Comparison of ENCODE assay signal across 1 cellular context in genomic region chr3:67654099-67654831, GRCh38.
TF ChIP-seq lines count a peak whose summit lies in the region.

TSS of gene SUCLG2 (minus strand) at chr3:67654612. CDS start at chr3:67654586, 26 bp downstream.

TF ChIP-seq in WTC11, 78 proteins besides CTCF, POLR2A, EP300 and RAD21 (continued from another document):
- peak; percentile 25; the same call in 1 of the 2 replicates for TF ChIP-seq ZNF317 (CRISPR knock-in tag; IDR thresholded peaks at IDR 0.05; ENCODE audit: borderline replicate concordance, low read depth)
- peak; percentile 61; the same call in 1 of the 2 replicates for TF ChIP-seq ETV6 (CRISPR knock-in tag; IDR thresholded peaks at IDR 0.05)
- TF ChIP-seq CREM (CRISPR knock-in tag; IDR thresholded peaks at IDR 0.05): peak; percentile 46; the same call in 1 of the 2 replicates
- TF ChIP-seq ZNF416 (CRISPR knock-in tag; IDR thresholded peaks at IDR 0.05): peak; percentile 25; the same call in 1 of the 2 replicates
- TF ChIP-seq ZNF425 (CRISPR knock-in tag; conservative IDR thresholded peaks at IDR 0.05): no peak
- peak; percentile 58 for TF ChIP-seq RELA (CRISPR knock-in tag; IDR thresholded peaks at IDR 0.05; ENCODE audit: borderline replicate concordance)
- TF ChIP-seq, protein P1, sequence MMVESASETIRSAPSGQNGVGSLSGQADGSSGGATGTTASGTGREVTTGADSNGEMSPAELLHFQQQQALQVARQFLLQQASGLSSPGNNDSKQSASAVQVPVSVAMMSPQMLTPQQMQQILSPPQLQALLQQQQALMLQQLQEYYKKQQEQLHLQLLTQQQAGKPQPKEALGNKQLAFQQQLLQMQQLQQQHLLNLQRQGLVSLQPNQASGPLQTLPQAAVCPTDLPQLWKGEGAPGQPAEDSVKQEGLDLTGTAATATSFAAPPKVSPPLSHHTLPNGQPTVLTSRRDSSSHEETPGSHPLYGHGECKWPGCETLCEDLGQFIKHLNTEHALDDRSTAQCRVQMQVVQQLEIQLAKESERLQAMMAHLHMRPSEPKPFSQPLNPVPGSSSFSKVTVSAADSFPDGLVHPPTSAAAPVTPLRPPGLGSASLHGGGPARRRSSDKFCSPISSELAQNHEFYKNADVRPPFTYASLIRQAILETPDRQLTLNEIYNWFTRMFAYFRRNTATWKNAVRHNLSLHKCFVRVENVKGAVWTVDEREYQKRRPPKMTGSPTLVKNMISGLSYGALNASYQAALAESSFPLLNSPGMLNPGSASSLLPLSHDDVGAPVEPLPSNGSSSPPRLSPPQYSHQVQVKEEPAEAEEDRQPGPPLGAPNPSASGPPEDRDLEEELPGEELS (CRISPR knock-in tag; IDR thresholded peaks at IDR 0.05): peak; percentile 63; the same call in 1 of the 2 replicates
- 0 out of 2 replicates have a peak, but pooled peaks have one; percentile 35 for TF ChIP-seq TP53 (CRISPR knock-in tag; IDR thresholded peaks at IDR 0.05)
- no peak for TF ChIP-seq NR1H2 (CRISPR knock-in tag; IDR thresholded peaks at IDR 0.05)
- no peak for TF ChIP-seq NR3C1 (CRISPR knock-in tag; conservative IDR thresholded peaks at IDR 0.05; ENCODE audit: low read depth)
- TF ChIP-seq, protein P2, sequence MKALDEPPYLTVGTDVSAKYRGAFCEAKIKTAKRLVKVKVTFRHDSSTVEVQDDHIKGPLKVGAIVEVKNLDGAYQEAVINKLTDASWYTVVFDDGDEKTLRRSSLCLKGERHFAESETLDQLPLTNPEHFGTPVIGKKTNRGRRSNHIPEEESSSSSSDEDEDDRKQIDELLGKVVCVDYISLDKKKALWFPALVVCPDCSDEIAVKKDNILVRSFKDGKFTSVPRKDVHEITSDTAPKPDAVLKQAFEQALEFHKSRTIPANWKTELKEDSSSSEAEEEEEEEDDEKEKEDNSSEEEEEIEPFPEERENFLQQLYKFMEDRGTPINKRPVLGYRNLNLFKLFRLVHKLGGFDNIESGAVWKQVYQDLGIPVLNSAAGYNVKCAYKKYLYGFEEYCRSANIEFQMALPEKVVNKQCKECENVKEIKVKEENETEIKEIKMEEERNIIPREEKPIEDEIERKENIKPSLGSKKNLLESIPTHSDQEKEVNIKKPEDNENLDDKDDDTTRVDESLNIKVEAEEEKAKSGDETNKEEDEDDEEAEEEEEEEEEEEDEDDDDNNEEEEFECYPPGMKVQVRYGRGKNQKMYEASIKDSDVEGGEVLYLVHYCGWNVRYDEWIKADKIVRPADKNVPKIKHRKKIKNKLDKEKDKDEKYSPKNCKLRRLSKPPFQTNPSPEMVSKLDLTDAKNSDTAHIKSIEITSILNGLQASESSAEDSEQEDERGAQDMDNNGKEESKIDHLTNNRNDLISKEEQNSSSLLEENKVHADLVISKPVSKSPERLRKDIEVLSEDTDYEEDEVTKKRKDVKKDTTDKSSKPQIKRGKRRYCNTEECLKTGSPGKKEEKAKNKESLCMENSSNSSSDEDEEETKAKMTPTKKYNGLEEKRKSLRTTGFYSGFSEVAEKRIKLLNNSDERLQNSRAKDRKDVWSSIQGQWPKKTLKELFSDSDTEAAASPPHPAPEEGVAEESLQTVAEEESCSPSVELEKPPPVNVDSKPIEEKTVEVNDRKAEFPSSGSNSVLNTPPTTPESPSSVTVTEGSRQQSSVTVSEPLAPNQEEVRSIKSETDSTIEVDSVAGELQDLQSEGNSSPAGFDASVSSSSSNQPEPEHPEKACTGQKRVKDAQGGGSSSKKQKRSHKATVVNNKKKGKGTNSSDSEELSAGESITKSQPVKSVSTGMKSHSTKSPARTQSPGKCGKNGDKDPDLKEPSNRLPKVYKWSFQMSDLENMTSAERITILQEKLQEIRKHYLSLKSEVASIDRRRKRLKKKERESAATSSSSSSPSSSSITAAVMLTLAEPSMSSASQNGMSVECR (CRISPR knock-in tag; IDR thresholded peaks at IDR 0.05; ENCODE audit: borderline replicate concordance): 0 out of 2 replicates have a peak, but pooled peaks have one; percentile 23
- 0 out of 2 replicates have a peak, but pooled peaks have one; percentile 35 for TF ChIP-seq ZNF219 (CRISPR knock-in tag; IDR thresholded peaks at IDR 0.05; ENCODE audit: borderline replicate concordance)
- TF ChIP-seq, protein P3, sequence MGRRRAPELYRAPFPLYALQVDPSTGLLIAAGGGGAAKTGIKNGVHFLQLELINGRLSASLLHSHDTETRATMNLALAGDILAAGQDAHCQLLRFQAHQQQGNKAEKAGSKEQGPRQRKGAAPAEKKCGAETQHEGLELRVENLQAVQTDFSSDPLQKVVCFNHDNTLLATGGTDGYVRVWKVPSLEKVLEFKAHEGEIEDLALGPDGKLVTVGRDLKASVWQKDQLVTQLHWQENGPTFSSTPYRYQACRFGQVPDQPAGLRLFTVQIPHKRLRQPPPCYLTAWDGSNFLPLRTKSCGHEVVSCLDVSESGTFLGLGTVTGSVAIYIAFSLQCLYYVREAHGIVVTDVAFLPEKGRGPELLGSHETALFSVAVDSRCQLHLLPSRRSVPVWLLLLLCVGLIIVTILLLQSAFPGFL (CRISPR knock-in tag; IDR thresholded peaks at IDR 0.05; ENCODE audit: borderline replicate concordance): 0 out of 2 replicates have a peak, but pooled peaks have one; percentile 54
- TF ChIP-seq, protein P4, sequence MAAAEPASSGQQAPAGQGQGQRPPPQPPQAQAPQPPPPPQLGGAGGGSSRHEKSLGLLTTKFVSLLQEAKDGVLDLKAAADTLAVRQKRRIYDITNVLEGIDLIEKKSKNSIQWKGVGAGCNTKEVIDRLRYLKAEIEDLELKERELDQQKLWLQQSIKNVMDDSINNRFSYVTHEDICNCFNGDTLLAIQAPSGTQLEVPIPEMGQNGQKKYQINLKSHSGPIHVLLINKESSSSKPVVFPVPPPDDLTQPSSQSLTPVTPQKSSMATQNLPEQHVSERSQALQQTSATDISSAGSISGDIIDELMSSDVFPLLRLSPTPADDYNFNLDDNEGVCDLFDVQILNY (CRISPR knock-in tag; IDR thresholded peaks at IDR 0.05): peak; percentile 72; the same call in 1 of the 2 replicates
- no peak for TF ChIP-seq NR2C2 (CRISPR knock-in tag; IDR thresholded peaks at IDR 0.05)
- no peak; the same call in 1 of the 2 replicates for TF ChIP-seq ATF6 (CRISPR knock-in tag; IDR thresholded peaks at IDR 0.05)
- TF ChIP-seq FOXK1 (CRISPR knock-in tag; IDR thresholded peaks at IDR 0.05): peak; percentile 40; the same call in 1 of the 2 replicates
- TF ChIP-seq AFF4 (CRISPR knock-in tag; IDR thresholded peaks at IDR 0.05; ENCODE audit: borderline replicate concordance): 0 out of 2 replicates have a peak, but pooled peaks have one; percentile 20
- no peak; the same call in 1 of the 2 replicates for TF ChIP-seq ZNF138 (CRISPR knock-in tag; conservative IDR thresholded peaks at IDR 0.05)
TF ChIP-seq in WTC11: peak in this region for 28.
